ENCODE assay signal across 8 cellular contexts in genomic region chr20:38447931-38448675, GRCh38. TPM values are rescaled to one million over a fixed set of nuclear protein-coding genes. Genes with fewer than 3 reads are reported as not detected.
DNase-seq lines count a peak whose midpoint lies in the region; ATAC-seq, FAIRE-seq and TF ChIP-seq lines count a peak whose summit lies in the region.

No MANE protein-coding gene starts in this region.

- peaks cover 5% of the 10 kb centered on the region; the same call in 1 of the 2 replicates for H3K9me2 ChIP-seq in GM23248 (ENCODE audit: insufficient read depth)
- H3K9me2 ChIP-seq in SU-DHL-6 (replicated peaks; ENCODE audit: insufficient read depth, low read length): no peaks in the 10 kb centered on the region

- H3F3A ChIP-seq in GM23248 (ENCODE audit: insufficient read depth): peaks cover 10% of the 10 kb centered on the region
- H3F3A ChIP-seq in SU-DHL-6 (ENCODE audit: insufficient read depth): no peaks in the 10 kb centered on the region

- H3K4me3 ChIP-seq in CD4-positive, CD25-positive, alpha-beta regulatory T cell (ENCODE audit: low read depth, low read length): no peak overlapping the region
- H3K4me3 ChIP-seq in GM23248 (no peak overlapping the region), SU-DHL-6 (ENCODE audit: insufficient read depth, low read length, poor library complexity, severe bottlenecking) (peak overlapping the region; percentile 72), keratinocyte (ENCODE audit: control insufficient read depth in 2 of 3, extremely low read depth in 1 of 3, insufficient read depth in 2 of 3, low read depth in 1 of 3, low read length in 3 of 3) (peak overlapping the region in 1 of 3 experiments; percentile 84), lower leg skin (ENCODE audit: low read depth, poor library complexity, severe bottlenecking) (no peak overlapping the region)

- peak overlapping the region; percentile 16 to 93 (median 92) for H3K4me3 Mint-ChIP-seq in CD4-positive, CD25-positive, alpha-beta regulatory T cell

- peak overlapping the region; percentile 95 for H3K4me2 ChIP-seq in GM23248 (ENCODE audit: unreplicated experiment)
- H3K4me2 ChIP-seq in SU-DHL-6 (ENCODE audit: low read depth, low read length, poor library complexity, severe bottlenecking): peak overlapping the region; percentile 67
- peak overlapping the region; percentile 87 for H3K4me2 ChIP-seq in keratinocyte (ENCODE audit: control insufficient read depth, extremely low read depth, insufficient read depth, low read depth, low read length)

- no peak for TF ChIP-seq CTCF in SU-DHL-6 (IDR thresholded peaks at IDR 0.05; ENCODE audit: insufficient read depth, low read length, poor library complexity, severe bottlenecking)
- TF ChIP-seq CTCF in keratinocyte (optimal IDR thresholded peaks at IDR 0.05 in 1 of 3, IDR thresholded peaks at IDR 0.05 in 1 of 3, conservative IDR thresholded peaks at IDR 0.05 in 1 of 3; ENCODE audit: extremely low read depth in 1 of 3, insufficient read depth in 2 of 3, low read length in 3 of 3): no peak
- TF ChIP-seq CTCF in lower leg skin (IDR thresholded peaks at IDR 0.05): no peak

- H3K9ac ChIP-seq in GM23248 (no peak overlapping the region), SU-DHL-6 (ENCODE audit: low read length) (peak overlapping the region; percentile 88), keratinocyte (ENCODE audit: control insufficient read depth, extremely low read depth, insufficient read depth, low read length) (no peak overlapping the region)

- H3K79me2 ChIP-seq in GM23248 (ENCODE audit: insufficient read depth) (peaks cover 26% of the 10 kb centered on the region; the same call in 1 of the 2 replicates), SU-DHL-6 (ENCODE audit: insufficient read depth, low read length) (peaks cover 7% of the 10 kb centered on the region; the same call in 1 of the 2 replicates), keratinocyte (ENCODE audit: control insufficient read depth, insufficient read depth, low read length) (peaks cover 10% of the 10 kb centered on the region)

- no peaks in the 10 kb centered on the region for H3K9me3 ChIP-seq in CD4-positive, CD25-positive, alpha-beta regulatory T cell (ENCODE audit: control insufficient read depth in 2 of 2, low read length in 2 of 2)
- H3K9me3 ChIP-seq in GM23248 (ENCODE audit: low read depth) (no peaks in the 10 kb centered on the region), SU-DHL-6 (ENCODE audit: insufficient read depth, low read length) (no peaks in the 10 kb centered on the region), keratinocyte (ENCODE audit: control insufficient read depth, low read depth, low read length) (no peaks in the 10 kb centered on the region)

- no peak for DNase-seq in CD4-positive, CD25-positive, alpha-beta regulatory T cell
- DNase-seq in GM23248: no peak
- DNase-seq in keratinocyte (ENCODE audit: low read depth, low spot score): no peak
- no peak for DNase-seq in lower leg skin (ENCODE audit: low spot score in 2 of 2)
- DNase-seq in AML-193 (lab: John Stamatoyannopoulos, UW): no peak
- DNase-seq in H4 (ENCODE audit: low spot score): no peak

- 91 to 94% methylated on average over 10 of the region's 10 CpGs for WGBS in GM23248 (ENCODE audit: low coverage in 1 of 2, low lambda C conversion rate in 2 of 2, missing lambda C conversion rate in 2 of 2), 2 experiments
- 84 to 85% methylated on average over 10 of the region's 10 CpGs for WGBS in lower leg skin, 2 donors

- H3K4me1 Mint-ChIP-seq in CD4-positive, CD25-positive, alpha-beta regulatory T cell: peaks cover 3 to 23% (median 7%) of the 10 kb centered on the region in 4 donors

- dilution Hi-C loops in keratinocyte (cut with MboI; ENCODE audit: extremely low pct_ligation_motif_present, low sequenced_read_pairs): no loop called here

- TF ChIP-seq POLR2A in lower leg skin (IDR thresholded peaks at IDR 0.05): no peak

- no peak overlapping the region for H3K27ac ChIP-seq in CD4-positive, CD25-positive, alpha-beta regulatory T cell (ENCODE audit: insufficient read depth, low read length, poor library complexity, severe bottlenecking)
- H3K27ac ChIP-seq in GM23248 (no peak overlapping the region), SU-DHL-6 (ENCODE audit: low read depth, low read length) (peak overlapping the region; percentile 9; the same call in 1 of the 2 replicates), keratinocyte (ENCODE audit: control insufficient read depth, insufficient read depth, low read length) (no peak overlapping the region)

- H3K27me3 ChIP-seq in CD4-positive, CD25-positive, alpha-beta regulatory T cell (ENCODE audit: control insufficient read depth, insufficient read depth, low read length): no peaks in the 10 kb centered on the region
- H3K27me3 ChIP-seq in GM23248 (replicated peaks; ENCODE audit: insufficient read depth) (no peaks in the 10 kb centered on the region), SU-DHL-6 (ENCODE audit: low read length) (no peaks in the 10 kb centered on the region), keratinocyte (ENCODE audit: control insufficient read depth, extremely low read depth, insufficient read depth, low read length) (no peaks in the 10 kb centered on the region)

- in situ Hi-C loops in GM23248 (cut with MboI): no loop called here

- H3K36me3 Mint-ChIP-seq in CD4-positive, CD25-positive, alpha-beta regulatory T cell: peaks cover 25% of the 10 kb centered on the region

- H3K4me1 ChIP-seq in CD4-positive, CD25-positive, alpha-beta regulatory T cell (ENCODE audit: control insufficient read depth, insufficient read depth, low read length, poor library complexity, severe bottlenecking): peaks cover 18% of the 10 kb centered on the region
- H3K4me1 ChIP-seq in GM23248 (ENCODE audit: insufficient read depth) (peaks cover 37% of the 10 kb centered on the region), keratinocyte (ENCODE audit: control insufficient read depth, extremely low read depth, insufficient read depth, low read length) (peaks cover 26% of the 10 kb centered on the region)

- FAIRE-seq in keratinocyte (lab: Jason Lieb, UNC): no peak

- H3K9me1 ChIP-seq in keratinocyte (ENCODE audit: control insufficient read depth, extremely low read depth, insufficient read depth, low read length): no peaks in the 10 kb centered on the region

- H4K20me1 ChIP-seq in GM23248 (ENCODE audit: insufficient read depth): no peaks in the 10 kb centered on the region
- no peaks in the 10 kb centered on the region for H4K20me1 ChIP-seq in SU-DHL-6 (ENCODE audit: low read depth, low read length)
- H4K20me1 ChIP-seq in keratinocyte (ENCODE audit: control insufficient read depth, extremely low read depth, insufficient read depth, low read length): no peaks in the 10 kb centered on the region

- H3K27me3 Mint-ChIP-seq in CD4-positive, CD25-positive, alpha-beta regulatory T cell: peaks cover 4% of the 10 kb centered on the region

- peak overlapping the region; percentile 5 to 81 (median 66) for H3K27ac Mint-ChIP-seq in CD4-positive, CD25-positive, alpha-beta regulatory T cell

- H2AFZ ChIP-seq in GM23248 (no peak overlapping the region), SU-DHL-6 (ENCODE audit: low read depth, low read length, severe bottlenecking) (no peak overlapping the region), keratinocyte (ENCODE audit: control insufficient read depth, low read length) (no peak overlapping the region)

- intact Hi-C loops in lower leg skin (cut with DNase I; ENCODE audit: low total_unique reads): no loop called here

- peaks cover 5% of the 10 kb centered on the region for H3K36me3 ChIP-seq in CD4-positive, CD25-positive, alpha-beta regulatory T cell (ENCODE audit: control insufficient read depth, insufficient read depth, low read length)
- H3K36me3 ChIP-seq in GM23248 (ENCODE audit: low read depth) (peaks cover 8% of the 10 kb centered on the region; the same call in 1 of the 2 replicates), SU-DHL-6 (ENCODE audit: low read length) (no peaks in the 10 kb centered on the region), keratinocyte (ENCODE audit: control insufficient read depth in 2 of 2, extremely low read depth in 1 of 2, insufficient read depth in 2 of 2, low read length in 2 of 2) (peaks cover 10 to 16% of the 10 kb centered on the region in 2 experiments)

- H3K9me3 Mint-ChIP-seq in CD4-positive, CD25-positive, alpha-beta regulatory T cell: peaks cover 0 to 2% (median 0%) of the 10 kb centered on the region in 7 donors

- no peak for ATAC-seq in CD4-positive, CD25-positive, alpha-beta regulatory T cell (ENCODE audit: low read depth in 2 of 2)
- no peak for ATAC-seq in HG02938 (IDR thresholded peaks at IDR 0.05; ENCODE audit: unreplicated experiment)

RNA-seq across cellular contexts. Expression of gene SNHG17, which starts 13.0 kb away (rescaled TPM):
- total RNA-seq in CD4-positive, CD25-positive, alpha-beta regulatory T cell: 64.8 TPM
- polyA plus RNA-seq in CD4-positive, CD25-positive, alpha-beta regulatory T cell: 10 to 100 TPM; 33.6 to 99.2 (median 88.1) TPM
- 5.4 and 15.2 TPM in 2 replicates for total RNA-seq in GM23248 (2014; rRNA removed; shearing (Covaris generic))
- polyA plus RNA-seq in GM23248 (2016; fragmentation: Nextera tagmentation; extraction: Ambion mirVana) (28.0 and 29.1 TPM in 2 replicates), keratinocyte (17.6 to 29.4 TPM (median 25.3 TPM) in 3 replicates)
- 5.0 TPM for polyA plus RNA-seq in keratinocyte (2011; ENCODE audit: low read depth)
- 12.9 and 19.7 TPM in 2 replicates for polyA plus RNA-seq in keratinocyte (2011; cell fraction: cytosol; rRNA removed)
- 61.5 and 67.2 TPM in 2 replicates for polyA plus RNA-seq in keratinocyte (2011; cell fraction: nucleus; rRNA removed)
- polyA plus RNA-seq in keratinocyte (2012; ENCODE audit: low replicate concordance): 24.7 and 41.4 TPM in 2 replicates
- 8.8 to 21.6 TPM (median 16.5 TPM) in 3 replicates for polyA minus RNA-seq in keratinocyte
- polyA minus RNA-seq in keratinocyte (2011; cell fraction: cytosol; rRNA and poly(A)+ RNA removed): not detected
- polyA minus RNA-seq in keratinocyte (2011; cell fraction: nucleus; rRNA and poly(A)+ RNA removed): 14.4 and 17.4 TPM in 2 replicates
- total RNA-seq in lower leg skin: 10 to 100 TPM; 21.2 to 72.8 (median 29.7) TPM
- 6.1 and 6.7 TPM in 2 replicates for total RNA-seq in H4 (2014; rRNA removed; shearing (Covaris generic))

RNA-seq across cellular contexts. Expression of gene RALGAPB, which starts 24.5 kb away (rescaled TPM):
- 59.1 TPM for total RNA-seq in CD4-positive, CD25-positive, alpha-beta regulatory T cell
- 10 to 100 TPM; 10.7 to 11.4 (median 11.0) TPM for polyA plus RNA-seq in CD4-positive, CD25-positive, alpha-beta regulatory T cell
- total RNA-seq in GM23248 (2014; rRNA removed; shearing (Covaris generic)): 20.2 and 25.8 TPM in 2 replicates
- polyA plus RNA-seq in GM23248 (2016; fragmentation: Nextera tagmentation; extraction: Ambion mirVana): 8.1 and 9.8 TPM in 2 replicates
- polyA plus RNA-seq in keratinocyte: 16.5 to 23.8 TPM (median 16.9 TPM) in 3 replicates
- polyA plus RNA-seq in keratinocyte (2011; ENCODE audit: low read depth): 15.8 TPM
- polyA plus RNA-seq in keratinocyte (2011; cell fraction: cytosol; rRNA removed): 10.7 and 18.6 TPM in 2 replicates
- polyA plus RNA-seq in keratinocyte (2011; cell fraction: nucleus; rRNA removed): 51.5 and 57.3 TPM in 2 replicates
- polyA plus RNA-seq in keratinocyte (2012; ENCODE audit: low replicate concordance): 14.8 and 17.3 TPM in 2 replicates
- polyA minus RNA-seq in keratinocyte: 16.9 to 48.4 TPM (median 30.2 TPM) in 3 replicates
- polyA minus RNA-seq in keratinocyte (2011; cell fraction: cytosol; rRNA and poly(A)+ RNA removed): 12.7 TPM
- polyA minus RNA-seq in keratinocyte (2011; cell fraction: nucleus; rRNA and poly(A)+ RNA removed): 47.8 and 97.5 TPM in 2 replicates
- total RNA-seq in lower leg skin: 10 to 100 TPM; 35.3 to 51.0 (median 41.5) TPM
- 14.0 and 15.1 TPM in 2 replicates for total RNA-seq in H4 (2014; rRNA removed; shearing (Covaris generic))
